In the genomic region with DNA sequence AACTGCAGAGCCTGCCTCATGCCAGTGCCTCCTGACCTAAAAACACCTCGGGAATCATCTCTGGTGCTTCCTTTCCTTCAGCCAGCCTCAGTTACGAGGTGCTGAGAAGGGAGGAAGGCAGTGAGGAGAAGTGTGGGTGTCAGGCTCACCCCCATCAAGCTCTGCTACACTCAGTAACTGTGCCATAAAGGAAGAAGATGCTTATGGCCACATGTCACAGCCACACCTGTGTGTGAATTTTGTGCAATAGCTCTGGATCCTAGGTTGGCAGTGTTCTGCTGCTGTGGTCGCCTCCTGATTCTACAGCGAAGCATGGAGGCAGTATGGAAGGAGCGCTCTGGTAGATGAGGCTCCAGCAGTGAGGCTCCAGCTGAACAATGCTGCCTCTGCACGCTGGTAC, we compare ENCODE assay signal across 7 cellular contexts. TPM values are rescaled to one million over a fixed set of nuclear protein-coding genes. Genes with fewer than 3 reads are reported as not detected.
"Had no signal": no experiment of that assay in that cellular context is flagged by ENCODE, and none has a peak within 500 bp of the region (broad histone marks: within the 10 kb centered on the region; RNA-seq: fewer than 3 reads in every experiment).

No MANE protein-coding gene starts in this region.

RNA-seq across cellular contexts. Expression of gene LRRC61, which starts 34.3 kb away (rescaled TPM):
- total RNA-seq: osteocyte had no signal

RNA-seq across cellular contexts. Expression of gene ACTR3C, which starts 34.5 kb away (rescaled TPM):
- total RNA-seq: osteocyte had no signal
- polyA plus RNA-seq: neural cell had no signal

RNA-seq across cellular contexts. Expression of gene RARRES2, which starts 52.6 kb away (rescaled TPM):
- total RNA-seq: natural killer cell; natural killer cell treated with Interleukin-12 subunit alpha and Interleukin-12 subunit beta and Interleukin-15 and Interleukin-18, amount 100 ng/mL, for 72 hours; osteocyte; pulmonary artery endothelial cell had no signal
- polyA plus RNA-seq: naive thymus-derived CD4-positive, alpha-beta T cell; naive thymus-derived CD8-positive, alpha-beta T cell had no signal
